In the genomic region with DNA sequence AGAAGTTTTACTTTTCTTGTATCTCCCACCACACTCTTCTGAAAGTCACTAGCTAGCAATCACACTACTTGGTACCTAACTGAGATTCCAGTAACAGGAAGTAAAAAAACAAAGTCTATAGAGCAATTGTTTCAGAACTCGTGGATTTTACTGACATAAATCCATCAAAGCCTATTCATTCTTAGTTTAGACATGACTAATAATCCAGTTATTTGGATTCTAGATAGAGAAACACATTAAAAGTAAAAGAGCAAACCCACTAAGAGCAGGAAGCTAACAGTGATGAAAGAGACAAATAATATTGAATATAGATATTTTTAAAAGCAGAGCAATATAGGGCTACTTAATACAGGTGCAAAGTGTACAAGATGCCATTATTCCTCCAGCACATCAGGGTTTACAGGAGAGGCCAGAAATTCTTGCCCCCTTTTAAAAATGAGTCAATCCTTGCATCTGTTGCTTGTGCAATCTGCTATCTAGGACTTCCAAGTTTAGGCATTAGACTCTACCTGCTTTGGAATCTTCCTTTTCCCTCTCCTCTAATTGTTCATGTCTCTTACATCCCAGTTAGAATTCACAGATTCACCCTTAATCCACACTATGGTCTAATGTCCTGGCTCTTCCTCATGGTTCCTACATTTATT, we compare ENCODE assay signal across 13 cellular contexts. TPM values are rescaled to one million over a fixed set of nuclear protein-coding genes. Genes with fewer than 3 reads are reported as not detected.
DNase-seq lines count a peak whose midpoint lies in the region; ATAC-seq, FAIRE-seq and TF ChIP-seq lines count a peak whose summit lies in the region.
"Had no signal": no experiment of that assay in that cellular context is flagged by ENCODE, and none has a peak within 500 bp of the region (broad histone marks: within the 10 kb centered on the region; RNA-seq: fewer than 3 reads in every experiment).

No MANE protein-coding gene starts in this region.

- no peaks in the 10 kb centered on the region for H3K9me3 ChIP-seq in upper lobe of left lung

- peaks cover 31% of the 10 kb centered on the region for H3K4me1 Mint-ChIP-seq in neural crest cell

- no peak for TF ChIP-seq EP300 in upper lobe of left lung (IDR thresholded peaks at IDR 0.05)

- peak overlapping the region; percentile 57 for H3K27ac Mint-ChIP-seq in neural crest cell (ENCODE audit: unreplicated experiment)
- H3K27ac Mint-ChIP-seq: activated naive CD4-positive, alpha-beta T cell treated with anti-CD3 and anti-CD28 coated beads, Interleukin-2, amount 10 ng/mL, durations not matched to agents 7 days and 5 days; CD4-positive, alpha-beta T cell had no signal

- no peaks in the 10 kb centered on the region for H3K27me3 Mint-ChIP-seq in neural crest cell (ENCODE audit: low read depth)
- H3K27me3 Mint-ChIP-seq: activated naive CD4-positive, alpha-beta T cell treated with anti-CD3 and anti-CD28 coated beads, Interleukin-2, amount 10 ng/mL, durations not matched to agents 7 days and 5 days; CD4-positive, alpha-beta T cell had no signal

- TF ChIP-seq CTCF in neural crest cell (conservative IDR thresholded peaks at IDR 0.05) (no peak), upper lobe of left lung (IDR thresholded peaks at IDR 0.05) (no peak)

- H3K4me3 Mint-ChIP-seq in neural crest cell: no peak overlapping the region
- H3K4me3 Mint-ChIP-seq: activated naive CD4-positive, alpha-beta T cell treated with anti-CD3 and anti-CD28 coated beads, Interleukin-2, amount 10 ng/mL, durations not matched to agents 7 days and 5 days; CD4-positive, alpha-beta T cell had no signal

- no peaks in the 10 kb centered on the region for H3K36me3 ChIP-seq in upper lobe of left lung

- H3K4me3 ChIP-seq in upper lobe of left lung: no peak overlapping the region

- no peak for TF ChIP-seq POLR2A in upper lobe of left lung (IDR thresholded peaks at IDR 0.05)

- H3K4me1 ChIP-seq in upper lobe of left lung: peaks cover 28 to 42% (median 37%) of the 10 kb centered on the region in 4 donors

- no peak overlapping the region for H3K27ac ChIP-seq in upper lobe of left lung

- ATAC-seq in HG03280 (IDR thresholded peaks at IDR 0.05; ENCODE audit: unreplicated experiment) (no peak), HG03039 (IDR thresholded peaks at IDR 0.05; ENCODE audit: unreplicated experiment) (no peak), upper lobe of left lung (ENCODE audit: low FRiP score in 2 of 2) (no peak)
- ATAC-seq: sciatic nerve had no signal

- H3K27me3 ChIP-seq in upper lobe of left lung: no peaks in the 10 kb centered on the region

- FAIRE-seq in GM19239 (lab: Jason Lieb, UNC): peak; percentile 37
- FAIRE-seq: TTC549 had no signal

- DNase-seq in GM19239 (ENCODE audit: insufficient read length, low spot score): no peak
- DNase-seq in NCI-H226: peak; percentile 40
- DNase-seq in dermis blood vessel endothelial cell: peak; percentile 67
- no peak for DNase-seq in neural crest cell (ENCODE audit: low read depth, low spot score)
- no peak for DNase-seq in upper lobe of left lung
- no peak for DNase-seq in GOT3 (lab: John Stamatoyannopoulos, UW)
- DNase-seq: activated naive CD4-positive, alpha-beta T cell treated with anti-CD3 and anti-CD28 coated beads, Interleukin-2, amount 10 ng/mL, durations not matched to agents 7 days and 5 days; CD4-positive, alpha-beta T cell; NCI-H526 had no signal

- H3K36me3 Mint-ChIP-seq in neural crest cell (ENCODE audit: low read depth): no peaks in the 10 kb centered on the region
- H3K36me3 Mint-ChIP-seq: activated naive CD4-positive, alpha-beta T cell treated with anti-CD3 and anti-CD28 coated beads, Interleukin-2, amount 10 ng/mL, durations not matched to agents 7 days and 5 days had no signal

- WGBS in upper lobe of left lung, 2 donors: 0 to 15% methylated on average over 1 of the region's 1 CpG

- no peaks in the 10 kb centered on the region for H3K9me3 Mint-ChIP-seq in neural crest cell
- H3K9me3 Mint-ChIP-seq: activated naive CD4-positive, alpha-beta T cell treated with anti-CD3 and anti-CD28 coated beads, Interleukin-2, amount 10 ng/mL, durations not matched to agents 7 days and 5 days; CD4-positive, alpha-beta T cell had no signal

RNA-seq across cellular contexts. Expression of gene HEATR5A, which starts 6.0 kb away (rescaled TPM):
- 40.1 and 43.1 TPM in 2 replicates for total RNA-seq in dermis blood vessel endothelial cell
- 32.2 and 32.6 TPM in 2 replicates for total RNA-seq in neural crest cell
- 10 to 100 TPM; 19.6 to 66.0 (median 39.3) TPM for total RNA-seq in upper lobe of left lung

RNA-seq across cellular contexts. Expression of gene DTD2, which starts 43.0 kb away (rescaled TPM):
- 18.3 and 18.4 TPM in 2 replicates for total RNA-seq in dermis blood vessel endothelial cell
- 35.0 and 37.0 TPM in 2 replicates for total RNA-seq in neural crest cell
- 10 to 100 TPM; 15.6 to 42.4 (median 20.8) TPM for total RNA-seq in upper lobe of left lung

Comparison
In these comparisons a context has a peak if more than half of its experiments do, and no peak if none do; other contexts are left out.
1. DNase-seq: peak in NCI-H226 (single experiment) and dermis blood vessel endothelial cell (single experiment); none in GM19239 (single experiment), neural crest cell (single experiment), upper lobe of left lung (0 of 2) and GOT3 (single experiment).